Comparison of ENCODE assay signal across 19 cellular contexts in genomic region chr1:246153796-246154212, GRCh38.
DNase-seq lines count a peak whose midpoint lies in the region; ATAC-seq and FAIRE-seq lines count a peak whose summit lies in the region.
"Had no signal": no experiment of that assay in that cellular context is flagged by ENCODE, and none has a peak within 500 bp of the region (broad histone marks: within the 10 kb centered on the region; RNA-seq: fewer than 3 reads in every experiment).

No MANE protein-coding gene starts in this region.

- no peak for ATAC-seq in HG02970 (IDR thresholded peaks at IDR 0.05; ENCODE audit: low FRiP score, unreplicated experiment)
- ATAC-seq: activated CD4-positive, alpha-beta T cell treated with anti-CD3 and anti-CD28 coated beads for 36 hours; heart left ventricle; naive thymus-derived CD4-positive, alpha-beta T cell had no signal

- DNase-seq in HTR-8/SVneo (ENCODE audit: insufficient read length, low spot score) (peak; percentile 35), NCI-H82 treated with DMSO at 0.1 percent for 48 hours (lab: John Stamatoyannopoulos, UW; ENCODE audit: unreplicated experiment) (peak; percentile 20), amniotic epithelial cell (ENCODE audit: low read depth) (peak; percentile 71), renal cortical epithelial cell (ENCODE audit: low read depth) (peak; percentile 75), hypothalamus (lab: John Stamatoyannopoulos, UW) (no peak), NCI-H187 treated with DMSO at 0.1 percent for 48 hours (lab: John Stamatoyannopoulos, UW) (no peak)
- DNase-seq in stimulated activated naive CD4-positive, alpha-beta T cell (lab: John Stamatoyannopoulos, UW), result no peak
- DNase-seq: activated CD4-positive, alpha-beta T cell treated with anti-CD3 and anti-CD28 coated beads for 36 hours; activated CD8-positive, alpha-beta memory T cell treated with anti-CD3 and anti-CD28 coated beads, Interleukin-2, amount 50 U/mL, for 4 hours; activated effector memory CD4-positive, alpha-beta T cell treated with anti-CD3 and anti-CD28 coated beads, Interleukin-2, amount 50 U/mL, for 16 hours; heart left ventricle; islet precursor cell; naive thymus-derived CD4-positive, alpha-beta T cell; NCI-H1694; SJCRH30; stimulated activated CD4-positive, alpha-beta T cell treated with anti-CD3 and anti-CD28 coated beads, Interleukin-4, amount 100 ng/mL, for 24 hours had no signal

- no peak for FAIRE-seq in HTR-8/SVneo (lab: Jason Lieb, UNC)
- FAIRE-seq: H54, urothelium cell line had no signal

Comparison
In these comparisons a context has a peak if more than half of its experiments do, and no peak if none do; other contexts are left out.
1. DNase-seq: peak in HTR-8/SVneo (single experiment), NCI-H82 treated with DMSO at 0.1 percent for 48 hours (single experiment), amniotic epithelial cell (single experiment) and renal cortical epithelial cell (single experiment); none in hypothalamus (0 of 51), stimulated activated naive CD4-positive, alpha-beta T cell (0 of 6) and NCI-H187 treated with DMSO at 0.1 percent for 48 hours (single experiment).